Comparison of ENCODE assay signal across 8 cellular contexts in genomic region chr6:142846883-142847287, GRCh38.
DNase-seq lines count a peak whose midpoint lies in the region; ATAC-seq and TF ChIP-seq lines count a peak whose summit lies in the region.

No MANE protein-coding gene starts in this region.

- H3K9ac ChIP-seq in endodermal cell (ENCODE audit: extremely low read depth, low read length, poor library complexity, severe bottlenecking) = no peak overlapping the region

- no peaks in the 10 kb centered on the region for H3K9me3 Mint-ChIP-seq in endodermal cell

- H3K36me3 Mint-ChIP-seq in endodermal cell (ENCODE audit: low read depth) = no peaks in the 10 kb centered on the region

- peaks cover 100% of the 10 kb centered on the region for H3K4me1 ChIP-seq in OCI-LY7 (ENCODE audit: insufficient read depth, low read length, poor library complexity, severe bottlenecking)
- peaks cover 13% of the 10 kb centered on the region for H3K4me1 ChIP-seq in endodermal cell (ENCODE audit: control insufficient read depth, insufficient read depth, low read length)
- peaks cover 86% of the 10 kb centered on the region for H3K4me1 ChIP-seq in osteoblast (ENCODE audit: insufficient read depth, low read length)

- H2AFZ ChIP-seq in OCI-LY7 (ENCODE audit: low read length) (no peak overlapping the region), osteoblast (ENCODE audit: low read length) (no peak overlapping the region)

- H3K27me3 Mint-ChIP-seq in endodermal cell (ENCODE audit: insufficient read depth) = no peaks in the 10 kb centered on the region

- H3K4me1 Mint-ChIP-seq in endodermal cell = peaks cover 49% of the 10 kb centered on the region

- no peak overlapping the region for H3K4me3 Mint-ChIP-seq in endodermal cell

- WGBS in endodermal cell (ENCODE audit: insufficient coverage in 1 of 2, insufficient read length in 1 of 2), 2 experiments = 74 to 87% methylated on average over 3 to 5 of the region's 5 CpGs

- H4K20me1 ChIP-seq in OCI-LY7 (ENCODE audit: insufficient read depth, low read length) = no peaks in the 10 kb centered on the region; the same call in 1 of the 2 replicates
- H4K20me1 ChIP-seq in osteoblast (ENCODE audit: insufficient read depth, low read length) = no peaks in the 10 kb centered on the region

- TF ChIP-seq CTCF in OCI-LY7 (conservative IDR thresholded peaks at IDR 0.05; ENCODE audit: low read length) (no peak), endodermal cell (conservative IDR thresholded peaks at IDR 0.05) (no peak), osteoblast (IDR thresholded peaks at IDR 0.05; ENCODE audit: extremely low read depth, low read depth, low read length) (no peak)

- H3K4me2 ChIP-seq in OCI-LY7 (ENCODE audit: low read length) (peak overlapping the region; percentile 80), osteoblast (ENCODE audit: insufficient read depth, low read length) (peak overlapping the region; percentile 69)

- POLR2A ChIA-PET in OCI-LY7 (lab: Charles Lee) = interaction anchor here (0.7 to 2.6 kb wide), 4 partner anchors 10 to 68 kb away, joined by 3 to 10 read pairs (median 8); no protein-coding TSS in a partner anchor

- H3K9me3 ChIP-seq in OCI-LY7 (ENCODE audit: low read length) (no peaks in the 10 kb centered on the region), endodermal cell (ENCODE audit: control insufficient read depth, low read length) (no peaks in the 10 kb centered on the region), osteoblast (ENCODE audit: low read depth, low read length) (no peaks in the 10 kb centered on the region)

- in situ Hi-C loops in Caki2 (cut with HindIII; ENCODE audit: low pct_unique_long_range_greater_than_20kb, low sequenced_read_pairs) = no loop called here

- intact Hi-C loops in OCI-LY7 (cut with micrococcal nuclease; ENCODE audit: unreplicated experiment) = loop anchor here (5.0 kb wide), 1 partner anchor 40 kb away; no protein-coding TSS in a partner anchor

- no TSS peak for BruUV-seq in OCI-LY7 (replicated peaks; lab: Mats Ljungman, UMichigan)

- H3K4me3 ChIP-seq in OCI-LY7 (ENCODE audit: low read depth, low read length, poor library complexity, severe bottlenecking) (no peak overlapping the region), endodermal cell (ENCODE audit: low read length) (no peak overlapping the region), osteoblast (ENCODE audit: insufficient read depth, low read length) (peak overlapping the region; percentile 21)

- H3K79me2 ChIP-seq in OCI-LY7 (ENCODE audit: insufficient read depth, low read depth, low read length) (peaks cover 96% of the 10 kb centered on the region; the same call in 1 of the 2 replicates), osteoblast (ENCODE audit: insufficient read depth, low read length) (peaks cover 62% of the 10 kb centered on the region)

- ATAC-seq in GM21526 (IDR thresholded peaks at IDR 0.05; ENCODE audit: low FRiP score, unreplicated experiment) = no peak
- no peak for ATAC-seq in HG02852 (IDR thresholded peaks at IDR 0.05; ENCODE audit: unreplicated experiment)

- peak overlapping the region; percentile 71 for H3K27ac Mint-ChIP-seq in endodermal cell

- DNase-seq in Caki2 (ENCODE audit: low read depth) (peak; percentile 78), OCI-LY7 (ENCODE audit: low spot score) (no peak), endodermal cell (peak; percentile 52), osteoblast (ENCODE audit: insufficient read length, low spot score, missing footprints) (peak; percentile 77), pons (ENCODE audit: low spot score) (no peak)
- DNase-seq in activated CD4-positive, CD25-positive, alpha-beta regulatory T cell treated with anti-CD3 and anti-CD28 coated beads, Interleukin-2, amount 50 U/mL, for 72 hours = no peak

- H3K27ac ChIP-seq in OCI-LY7 (ENCODE audit: low read depth, low read length, poor library complexity, severe bottlenecking) = peak overlapping the region; percentile 65
- H3K27ac ChIP-seq in endodermal cell (ENCODE audit: low read depth, low read length) = peak overlapping the region; percentile 97
- H3K27ac ChIP-seq in osteoblast (ENCODE audit: low read depth, low read length) = peak overlapping the region; percentile 94

- no peaks in the 10 kb centered on the region for H3K27me3 ChIP-seq in endodermal cell (ENCODE audit: control insufficient read depth, insufficient read depth, low read length, poor library complexity, severe bottlenecking)
- no peaks in the 10 kb centered on the region for H3K27me3 ChIP-seq in osteoblast (ENCODE audit: insufficient read depth, low read length)

- CTCF ChIA-PET in OCI-LY7 (lab: Charles Lee; ENCODE audit: unreplicated experiment) = no interaction called here

- H3K36me3 ChIP-seq in OCI-LY7 (ENCODE audit: insufficient read depth, low read length) = no peaks in the 10 kb centered on the region; the same call in 1 of the 2 replicates
- no peaks in the 10 kb centered on the region for H3K36me3 ChIP-seq in endodermal cell (ENCODE audit: control insufficient read depth, insufficient read depth, low read length)
- H3K36me3 ChIP-seq in osteoblast (ENCODE audit: insufficient read depth, low read length) = no peaks in the 10 kb centered on the region

- H3K9me2 ChIP-seq in OCI-LY7 (ENCODE audit: insufficient read depth, low read length) = no peaks in the 10 kb centered on the region

Comparison
In these comparisons a context has a peak if more than half of its experiments do, and no peak if none do; other contexts are left out.
1. DNase-seq: peak in Caki2 (single experiment), endodermal cell (single experiment) and osteoblast (single experiment); none in OCI-LY7 (single experiment), pons (single experiment) and activated CD4-positive, CD25-positive, alpha-beta regulatory T cell treated with anti-CD3 and anti-CD28 coated beads, Interleukin-2, amount 50 U/mL, for 72 hours (single experiment).
2. Peak in every context shown above with its lines, with median percentiles within 50 percentile points of each other: H3K27ac ChIP-seq.